In the genomic region with DNA sequence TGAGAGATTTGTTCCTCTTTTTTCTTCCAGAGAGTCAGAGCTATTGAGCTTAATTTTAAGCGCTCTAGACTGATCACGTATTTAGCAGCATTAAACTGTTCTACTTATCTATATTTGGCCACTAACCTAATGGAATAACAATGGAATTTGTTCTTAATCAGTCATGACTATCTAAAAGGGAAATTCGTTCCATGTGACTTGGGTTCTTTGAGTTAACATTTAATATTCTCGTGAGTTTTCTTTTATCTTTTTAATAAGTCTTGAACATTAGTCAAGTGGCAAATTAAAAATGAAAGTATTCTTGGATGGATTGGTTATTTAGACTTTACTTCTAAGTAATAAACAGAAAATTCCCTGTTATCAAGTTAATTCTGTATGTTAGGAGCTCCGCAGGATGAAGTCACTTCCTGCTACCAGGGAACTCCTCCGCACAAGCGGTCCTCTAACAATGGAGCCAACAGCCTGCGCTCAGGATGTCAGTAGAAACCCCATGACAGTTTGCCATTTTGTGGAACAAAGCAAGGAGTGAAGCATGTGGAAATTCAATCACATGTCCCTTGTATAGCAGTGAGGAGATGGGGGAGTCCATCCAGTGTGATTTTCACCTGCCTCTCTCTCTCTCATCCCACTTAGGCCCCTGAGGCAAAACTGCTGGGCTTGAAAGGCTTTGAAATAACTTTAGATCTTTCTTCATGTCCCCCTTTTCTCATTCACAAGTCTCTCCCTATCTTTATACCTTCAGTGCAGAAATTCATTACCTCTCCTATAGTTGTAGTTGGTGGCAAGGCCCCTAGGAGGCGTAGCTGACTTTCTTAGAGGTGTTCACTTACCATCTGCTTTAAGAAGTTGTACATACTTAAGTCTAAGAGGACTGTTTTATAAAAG, we compare ENCODE assay signal across 1 cellular context.
TF ChIP-seq lines count a peak whose summit lies in the region.

No MANE protein-coding gene starts in this region.

TF ChIP-seq in SK-N-SH treated with all-trans-retinoic acid at 6 μM for 48 hours, 23 proteins besides CTCF, POLR2A, EP300 and RAD21 (continued from another document):
- TF ChIP-seq, protein P1, sequence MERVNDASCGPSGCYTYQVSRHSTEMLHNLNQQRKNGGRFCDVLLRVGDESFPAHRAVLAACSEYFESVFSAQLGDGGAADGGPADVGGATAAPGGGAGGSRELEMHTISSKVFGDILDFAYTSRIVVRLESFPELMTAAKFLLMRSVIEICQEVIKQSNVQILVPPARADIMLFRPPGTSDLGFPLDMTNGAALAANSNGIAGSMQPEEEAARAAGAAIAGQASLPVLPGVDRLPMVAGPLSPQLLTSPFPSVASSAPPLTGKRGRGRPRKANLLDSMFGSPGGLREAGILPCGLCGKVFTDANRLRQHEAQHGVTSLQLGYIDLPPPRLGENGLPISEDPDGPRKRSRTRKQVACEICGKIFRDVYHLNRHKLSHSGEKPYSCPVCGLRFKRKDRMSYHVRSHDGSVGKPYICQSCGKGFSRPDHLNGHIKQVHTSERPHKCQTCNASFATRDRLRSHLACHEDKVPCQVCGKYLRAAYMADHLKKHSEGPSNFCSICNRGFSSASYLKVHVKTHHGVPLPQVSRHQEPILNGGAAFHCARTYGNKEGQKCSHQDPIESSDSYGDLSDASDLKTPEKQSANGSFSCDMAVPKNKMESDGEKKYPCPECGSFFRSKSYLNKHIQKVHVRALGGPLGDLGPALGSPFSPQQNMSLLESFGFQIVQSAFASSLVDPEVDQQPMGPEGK (CRISPR knock-in tag; IDR thresholded peaks at IDR 0.05; ENCODE audit: borderline replicate concordance), result no peak
- TF ChIP-seq, protein P2, sequence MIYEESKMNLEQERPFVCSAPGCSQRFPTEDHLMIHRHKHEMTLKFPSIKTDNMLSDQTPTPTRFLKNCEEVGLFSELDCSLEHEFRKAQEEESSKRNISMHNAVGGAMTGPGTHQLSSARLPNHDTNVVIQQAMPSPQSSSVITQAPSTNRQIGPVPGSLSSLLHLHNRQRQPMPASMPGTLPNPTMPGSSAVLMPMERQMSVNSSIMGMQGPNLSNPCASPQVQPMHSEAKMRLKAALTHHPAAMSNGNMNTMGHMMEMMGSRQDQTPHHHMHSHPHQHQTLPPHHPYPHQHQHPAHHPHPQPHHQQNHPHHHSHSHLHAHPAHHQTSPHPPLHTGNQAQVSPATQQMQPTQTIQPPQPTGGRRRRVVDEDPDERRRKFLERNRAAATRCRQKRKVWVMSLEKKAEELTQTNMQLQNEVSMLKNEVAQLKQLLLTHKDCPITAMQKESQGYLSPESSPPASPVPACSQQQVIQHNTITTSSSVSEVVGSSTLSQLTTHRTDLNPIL (CRISPR knock-in tag; IDR thresholded peaks at IDR 0.05; ENCODE audit: low read depth), result no peak
- TF ChIP-seq OSR1 (CRISPR knock-in tag; IDR thresholded peaks at IDR 0.05) (no peak), TOX (CRISPR knock-in tag; IDR thresholded peaks at IDR 0.05; ENCODE audit: borderline replicate concordance) (no peak), ESRRG (CRISPR knock-in tag; IDR thresholded peaks at IDR 0.05) (no peak)
- TF ChIP-seq, protein P3, sequence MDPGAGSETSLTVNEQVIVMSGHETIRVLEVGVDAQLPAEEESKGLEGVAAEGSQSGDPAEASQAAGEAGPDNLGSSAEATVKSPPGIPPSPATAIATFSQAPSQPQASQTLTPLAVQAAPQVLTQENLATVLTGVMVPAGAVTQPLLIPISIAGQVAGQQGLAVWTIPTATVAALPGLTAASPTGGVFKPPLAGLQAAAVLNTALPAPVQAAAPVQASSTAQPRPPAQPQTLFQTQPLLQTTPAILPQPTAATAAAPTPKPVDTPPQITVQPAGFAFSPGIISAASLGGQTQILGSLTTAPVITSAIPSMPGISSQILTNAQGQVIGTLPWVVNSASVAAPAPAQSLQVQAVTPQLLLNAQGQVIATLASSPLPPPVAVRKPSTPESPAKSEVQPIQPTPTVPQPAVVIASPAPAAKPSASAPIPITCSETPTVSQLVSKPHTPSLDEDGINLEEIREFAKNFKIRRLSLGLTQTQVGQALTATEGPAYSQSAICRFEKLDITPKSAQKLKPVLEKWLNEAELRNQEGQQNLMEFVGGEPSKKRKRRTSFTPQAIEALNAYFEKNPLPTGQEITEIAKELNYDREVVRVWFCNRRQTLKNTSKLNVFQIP (CRISPR knock-in tag; IDR thresholded peaks at IDR 0.05; ENCODE audit: borderline replicate concordance, low read depth), result no peak
- TF ChIP-seq, protein P4, sequence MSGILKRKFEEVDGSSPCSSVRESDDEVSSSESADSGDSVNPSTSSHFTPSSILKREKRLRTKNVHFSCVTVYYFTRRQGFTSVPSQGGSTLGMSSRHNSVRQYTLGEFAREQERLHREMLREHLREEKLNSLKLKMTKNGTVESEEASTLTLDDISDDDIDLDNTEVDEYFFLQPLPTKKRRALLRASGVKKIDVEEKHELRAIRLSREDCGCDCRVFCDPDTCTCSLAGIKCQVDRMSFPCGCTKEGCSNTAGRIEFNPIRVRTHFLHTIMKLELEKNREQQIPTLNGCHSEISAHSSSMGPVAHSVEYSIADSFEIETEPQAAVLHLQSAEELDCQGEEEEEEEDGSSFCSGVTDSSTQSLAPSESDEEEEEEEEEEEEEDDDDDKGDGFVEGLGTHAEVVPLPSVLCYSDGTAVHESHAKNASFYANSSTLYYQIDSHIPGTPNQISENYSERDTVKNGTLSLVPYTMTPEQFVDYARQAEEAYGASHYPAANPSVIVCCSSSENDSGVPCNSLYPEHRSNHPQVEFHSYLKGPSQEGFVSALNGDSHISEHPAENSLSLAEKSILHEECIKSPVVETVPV (CRISPR knock-in tag; IDR thresholded peaks at IDR 0.05), result no peak
